Comparison of ENCODE assay signal across 21 cellular contexts in genomic region chr5:168089201-168089887, GRCh38.
DNase-seq lines count a peak whose midpoint lies in the region; FAIRE-seq and TF ChIP-seq lines count a peak whose summit lies in the region.
"Had no signal": no experiment of that assay in that cellular context is flagged by ENCODE, and none has a peak within 500 bp of the region (broad histone marks: within the 10 kb centered on the region; RNA-seq: fewer than 3 reads in every experiment).

No MANE protein-coding gene starts in this region.

- TF ChIP-seq CTCF in HEK293 (tag by site-specific recombination; IDR thresholded peaks at IDR 0.05) (no peak), H1 (IDR thresholded peaks at IDR 0.05; ENCODE audit: control extremely low read depth in 1 of 3, insufficient read depth in 1 of 3, low read depth in 1 of 3, low read length in 3 of 3) (no peak), nephron progenitor cell (IDR thresholded peaks at IDR 0.05) (no peak), vagina (IDR thresholded peaks at IDR 0.05) (no peak)

- H2AK5ac ChIP-seq in H1 (ENCODE audit: low read depth, low read length) = no peak overlapping the region

- H3K36me3 ChIP-seq in HEK293 (ENCODE audit: control insufficient read depth in 2 of 2, insufficient read depth in 1 of 2, low read length in 2 of 2) (no peaks in the 10 kb centered on the region), H1 (ENCODE audit: control insufficient read depth in 2 of 4, insufficient read depth in 4 of 4, low read length in 3 of 4) (no peaks in the 10 kb centered on the region; a peak in 1 of 8 replicates), vagina (no peaks in the 10 kb centered on the region)

- H3K56ac ChIP-seq in H1 (replicated peaks; ENCODE audit: insufficient read length, low read depth, low read length) = no peak overlapping the region

- CTCF ChIA-PET in HEK293 (lab: Yijun Ruan, JAX) (interaction anchor here (0.7 to 1.1 kb wide), 2 partner anchors 13 to 130 kb away, joined by 3 to 4 read pairs; no protein-coding TSS in a partner anchor), H1 (lab: Charles Lee; ENCODE audit: partially characterized antibody) (interaction anchor here (0.7 to 3.2 kb wide), 3 partner anchors 13 to 129 kb away, joined by 3 to 13 read pairs (median 5); no protein-coding TSS in a partner anchor)

- DNase-seq in H1 (ENCODE audit: low read depth in 1 of 2, low spot score in 2 of 2) (no peak), nephron progenitor cell (no peak), vagina (ENCODE audit: extremely low spot score in 2 of 2) (peak in 1 of 2 donors; percentile 44), NCI-H345 (lab: John Stamatoyannopoulos, UW) (no peak)
- no peak for DNase-seq in stimulated activated CD4-positive, alpha-beta T cell treated with anti-CD3 and anti-CD28 coated beads, Interleukin-4, amount 100 ng/mL, for 24 hours
- no peak for DNase-seq in stimulated activated CD4-positive, alpha-beta T cell treated with anti-CD3 and anti-CD28 coated beads, Interleukin-15, amount 100 ng/mL, for 24 hours
- DNase-seq: Caco-2; Calu3; CD4-positive, alpha-beta T cell; CD8-positive, alpha-beta T cell; DMS79 treated with DMSO at 0.1 percent for 48 hours; GF-D8 had no signal

- H2BK15ac ChIP-seq in H1 (ENCODE audit: low read length) = no peak overlapping the region

- no peak for TF ChIP-seq POLR2A in H1 (IDR thresholded peaks at IDR 0.05; ENCODE audit: control extremely low read depth in 1 of 2, low read depth in 2 of 2, low read length in 2 of 2)
- TF ChIP-seq POLR2A in vagina (IDR thresholded peaks at IDR 0.05) = no peak

- H3K4me1 Mint-ChIP-seq in nephron progenitor cell = peaks cover 44% of the 10 kb centered on the region
- H3K4me1 Mint-ChIP-seq: B cell had no signal

- H3K4me2 ChIP-seq in H1 (ENCODE audit: insufficient read depth in 1 of 2, low read depth in 2 of 2, low read length in 2 of 2) = no peak overlapping the region
- H3K4me2 ChIP-seq: A549; BLaER1 treated with 17β-estradiol and CSF1 and Interleukin-3, amounts not matched to agents 10 nM and 100 nM had no signal

- H4K5ac ChIP-seq in H1 (ENCODE audit: insufficient read length, low read depth, low read length) = no peak overlapping the region

- H3K27me3 Mint-ChIP-seq in nephron progenitor cell (ENCODE audit: low read depth, poor library complexity) = peaks cover 2% of the 10 kb centered on the region

- H3K9ac ChIP-seq in H1 (replicated peaks in 1 of 4; ENCODE audit: extremely low read depth in 1 of 4, low read depth in 3 of 4, low read length in 3 of 4) = no peak overlapping the region
- H3K9ac ChIP-seq: BLaER1 treated with 17β-estradiol and CSF1 and Interleukin-3, amounts not matched to agents 10 nM and 100 nM had no signal

- FAIRE-seq in H1 (lab: Jason Lieb, UNC) = no peak
- FAIRE-seq: A549, D721Med, GM12891, GM19239 had no signal

- H3K4me3 ChIP-seq in HEK293 (ENCODE audit: low read depth, low read length) (no peak overlapping the region), H1 (ENCODE audit: extremely low read depth in 1 of 4, insufficient read depth in 2 of 4, low read depth in 3 of 4, low read length in 4 of 4) (no peak overlapping the region), vagina (no peak overlapping the region)
- H3K4me3 ChIP-seq: A549; BLaER1 treated with 17β-estradiol and CSF1 and Interleukin-3, amounts not matched to agents 10 nM and 100 nM had no signal

- no peak overlapping the region for H4K8ac ChIP-seq in H1 (ENCODE audit: extremely low read depth, insufficient read depth, low read length)

- H3K23me2 ChIP-seq in H1 (ENCODE audit: low read depth, low read length) = no peaks in the 10 kb centered on the region

- no peak overlapping the region for H2BK12ac ChIP-seq in H1 (ENCODE audit: low read depth, low read length)

- H4K20me1 ChIP-seq in H1 (replicated peaks in 1 of 2; ENCODE audit: control insufficient read depth in 1 of 2, insufficient read depth in 2 of 2, low read length in 2 of 2) = no peaks in the 10 kb centered on the region
- H4K20me1 ChIP-seq: BLaER1 treated with 17β-estradiol and CSF1 and Interleukin-3, amounts not matched to agents 10 nM and 100 nM had no signal

- peak overlapping the region; percentile 16 for H3K27ac Mint-ChIP-seq in nephron progenitor cell
- H3K27ac Mint-ChIP-seq: B cell; CD4-positive, alpha-beta T cell; CD8-positive, alpha-beta T cell had no signal

- H3K4ac ChIP-seq in H1 (replicated peaks; ENCODE audit: insufficient read length, low read depth, low read length) = no peak overlapping the region

- no peak for TF ChIP-seq EP300 in H1 (IDR thresholded peaks at IDR 0.05; ENCODE audit: borderline replicate concordance in 1 of 2, low read depth in 2 of 2, low read length in 2 of 2)

- WGBS in H1 (ENCODE audit: extremely low coverage in 1 of 2, insufficient coverage in 1 of 2, insufficient read length in 1 of 2, insufficient replicate concordance in 2 of 2, low coverage in 1 of 2, low lambda C conversion rate in 2 of 2, missing lambda C conversion rate in 1 of 2), 2 experiments = 89% methylated on average over 4 of the region's 4 CpGs; no CpG with 5 or more reads in 1 of the 2 experiments

- no peaks in the 10 kb centered on the region; the same call in 1 of the 2 replicates for H3K79me1 ChIP-seq in H1 (ENCODE audit: low read depth, low read length)

- H3K9me3 ChIP-seq in HEK293 (ENCODE audit: control insufficient read depth, insufficient read depth, low read depth, low read length) (no peaks in the 10 kb centered on the region), H1 (ENCODE audit: insufficient read depth in 2 of 2, low read depth in 1 of 2, low read length in 1 of 2) (no peaks in the 10 kb centered on the region), vagina (no peaks in the 10 kb centered on the region)
- H3K9me3 ChIP-seq: A549; BLaER1 treated with 17β-estradiol and CSF1 and Interleukin-3, amounts not matched to agents 10 nM and 100 nM; Caco-2 had no signal

- peaks cover 3% of the 10 kb centered on the region for H3K9me3 Mint-ChIP-seq in nephron progenitor cell

- H3K79me2 ChIP-seq in H1 (ENCODE audit: control insufficient read depth in 1 of 2, insufficient read depth in 2 of 2, low read length in 2 of 2) = no peaks in the 10 kb centered on the region

- no peaks in the 10 kb centered on the region for H3K36me3 Mint-ChIP-seq in nephron progenitor cell (ENCODE audit: low read depth)
- H3K36me3 Mint-ChIP-seq: CD8-positive, alpha-beta T cell had no signal

- POLR2A ChIA-PET in HEK293 (lab: Yijun Ruan, JAX) (interaction anchor here (0.6 kb wide), 1 partner anchor 363 kb away, joined by 3 read pairs; no protein-coding TSS in a partner anchor), H1 (lab: Charles Lee; ENCODE audit: partially characterized antibody) (no interaction called here)

- no peak overlapping the region for H2BK120ac ChIP-seq in H1 (replicated peaks; ENCODE audit: low read depth, low read length)

- H2BK5ac ChIP-seq in H1 (ENCODE audit: low read depth, low read length) = no peak overlapping the region

- H3K23ac ChIP-seq in H1 (ENCODE audit: insufficient read length) = no peak overlapping the region

- H4K91ac ChIP-seq in H1 (replicated peaks; ENCODE audit: insufficient read length, low read length) = no peak overlapping the region

- H2BK20ac ChIP-seq in H1 (ENCODE audit: low read length) = no peak overlapping the region

- H3K27me3 ChIP-seq in H1 (replicated peaks in 1 of 4; ENCODE audit: control insufficient read depth in 3 of 4, extremely low read depth in 1 of 4, insufficient read depth in 3 of 4, low read length in 3 of 4) (peaks cover 0 to 1% (median 0%) of the 10 kb centered on the region in 4 experiments; a peak in 1 of 7 replicates), vagina (no peaks in the 10 kb centered on the region)
- H3K27me3 ChIP-seq: BLaER1 treated with 17β-estradiol and CSF1 and Interleukin-3, amounts not matched to agents 10 nM and 100 nM had no signal

- no peak overlapping the region for H3K18ac ChIP-seq in H1 (ENCODE audit: extremely low read depth, low read length)

- no peak overlapping the region for H3K4me3 Mint-ChIP-seq in nephron progenitor cell
- H3K4me3 Mint-ChIP-seq: B cell; CD4-positive, alpha-beta T cell; CD8-positive, alpha-beta T cell had no signal

- no peak overlapping the region for H3K14ac ChIP-seq in H1 (ENCODE audit: insufficient read length)

- H2AFZ ChIP-seq in H1 (ENCODE audit: low read length) = no peak overlapping the region

- intact Hi-C loops in vagina (cut with DNase I) = no loop called here

- H3K4me1 ChIP-seq in HEK293 (ENCODE audit: control insufficient read depth, insufficient read depth, low read length) (peaks cover 19% of the 10 kb centered on the region), H1 (replicated peaks in 1 of 4; ENCODE audit: control insufficient read depth in 3 of 4, insufficient read depth in 4 of 4, low read length in 3 of 4) (no peaks in the 10 kb centered on the region), vagina (peaks cover 44% of the 10 kb centered on the region)
- H3K4me1 ChIP-seq: BLaER1 treated with 17β-estradiol and CSF1 and Interleukin-3, amounts not matched to agents 10 nM and 100 nM; Caco-2 had no signal

- H3K27ac ChIP-seq in HEK293 (ENCODE audit: extremely low read depth, low read depth, low read length) (0 out of 2 replicates have a peak overlapping the region, but pooled peaks have one; percentile 9), H1 (ENCODE audit: low read depth, low read length) (no peak overlapping the region), vagina (peak overlapping the region; percentile 37)
- H3K27ac ChIP-seq: 22Rv1; A549; BLaER1 treated with 17β-estradiol and CSF1 and Interleukin-3, amounts not matched to agents 10 nM and 100 nM; C4-2B had no signal

- no peak for TF ChIP-seq RAD21 in H1 (IDR thresholded peaks at IDR 0.05 in 1 of 2, conservative IDR thresholded peaks at IDR 0.05 in 1 of 2; ENCODE audit: low read depth in 2 of 2, low read length in 2 of 2)

TF ChIP-seq in HEK293, 187 proteins besides CTCF, POLR2A, EP300 and RAD21 (continues in another document):
- TF ChIP-seq ZBTB8A (tag by site-specific recombination; IDR thresholded peaks at IDR 0.05) = no peak
- no peak for TF ChIP-seq ZNF391 (tag by site-specific recombination; IDR thresholded peaks at IDR 0.05; ENCODE audit: borderline replicate concordance, low read depth)
- TF ChIP-seq ZNF324 (tag by site-specific recombination; IDR thresholded peaks at IDR 0.05) = no peak
- TF ChIP-seq ZIC2 (tag by site-specific recombination; IDR thresholded peaks at IDR 0.05) = no peak
- TF ChIP-seq WT1 (tag by site-specific recombination; IDR thresholded peaks at IDR 0.05) = no peak
- no peak for TF ChIP-seq ZNF302 (tag by site-specific recombination; IDR thresholded peaks at IDR 0.05; ENCODE audit: low read depth)
- TF ChIP-seq ZNF114 (tag by site-specific recombination; IDR thresholded peaks at IDR 0.05) = no peak

TF ChIP-seq in H1, 55 proteins besides CTCF, POLR2A, EP300 and RAD21 (continues in another document):
- TF ChIP-seq TAF7 (optimal IDR thresholded peaks at IDR 0.05; ENCODE audit: borderline replicate concordance, low read depth, low read length) (no peak), SP2 (IDR thresholded peaks at IDR 0.05; ENCODE audit: low read length) (no peak), EGR1 (IDR thresholded peaks at IDR 0.05; ENCODE audit: borderline replicate concordance, low read depth, low read length) (no peak), SAP30 (IDR thresholded peaks at IDR 0.05; ENCODE audit: insufficient read depth, insufficient replicate concordance, low read length) (no peak), KDM1A (IDR thresholded peaks at IDR 0.05; ENCODE audit: borderline replicate concordance, low read length) (peak; percentile 75), SP4 (IDR thresholded peaks at IDR 0.05; ENCODE audit: low read length) (no peak)
